In genomic region chr1:43367026-43367903, GRCh38 we compare ENCODE assay signal across 9 cellular contexts. TPM values are rescaled to one million over a fixed set of nuclear protein-coding genes. Genes with fewer than 3 reads are reported as not detected.
A peak's percentile ranks its signal among the peaks of the same experiment; 100 is the strongest.
DNase-seq lines count a peak whose midpoint lies in the region; ATAC-seq and TF ChIP-seq lines count a peak whose summit lies in the region.
"Had no signal": no experiment of that assay in that cellular context is flagged by ENCODE, and none has a peak within 500 bp of the region (broad histone marks: within the 10 kb centered on the region; RNA-seq: fewer than 3 reads in every experiment).

No MANE protein-coding gene starts in this region.

- no peaks in the 10 kb centered on the region for H3K9me3 Mint-ChIP-seq in activated naive CD8-positive, alpha-beta T cell treated with anti-CD3 and anti-CD28 coated beads, Interleukin-2, amount 50 U/mL, for 24 hours

- DNase-seq in NCI-H1105 treated with DMSO at 0.1 percent for 48 hours (lab: John Stamatoyannopoulos, UW): peak; percentile 32
- no peak for DNase-seq in NCI-H1105 (lab: John Stamatoyannopoulos, UW)
- DNase-seq in PC-3: peak; percentile 75
- peak; percentile 37 for DNase-seq in activated naive CD8-positive, alpha-beta T cell treated with anti-CD3 and anti-CD28 coated beads, Interleukin-2, amount 50 U/mL, for 24 hours
- DNase-seq in hippocampal formation (lab: John Stamatoyannopoulos, UW): peak; percentile 22 to 71
- DNase-seq in NCI-H1048 (lab: John Stamatoyannopoulos, UW): no peak

- peak overlapping the region; percentile 100 for H3K4me3 Mint-ChIP-seq in activated naive CD8-positive, alpha-beta T cell treated with anti-CD3 and anti-CD28 coated beads, Interleukin-2, amount 50 U/mL, for 24 hours

- H3K27ac ChIP-seq in PC-3 (ENCODE audit: low read length): peak overlapping the region; percentile 88

- peak; percentile 45 for ATAC-seq in HG02852 (IDR thresholded peaks at IDR 0.05; ENCODE audit: unreplicated experiment)
- ATAC-seq in PC-3: peak; percentile 70
- peak; percentile 57 for ATAC-seq in activated naive CD8-positive, alpha-beta T cell treated with anti-CD3 and anti-CD28 coated beads, Interleukin-2, amount 50 U/mL, for 24 hours

- intact Hi-C loops in PC-3 (cut with micrococcal nuclease): no loop called here

- H4K20me1 ChIP-seq in PC-3 (ENCODE audit: low read length): no peaks in the 10 kb centered on the region

- peaks cover 46% of the 10 kb centered on the region for H3K4me1 ChIP-seq in PC-3 (ENCODE audit: insufficient read depth, low read length)
- H3K4me1 ChIP-seq in skeletal muscle satellite cell (ENCODE audit: control insufficient read depth, insufficient read depth, low read length): peaks cover 28% of the 10 kb centered on the region

- no peaks in the 10 kb centered on the region for H3K9me2 ChIP-seq in PC-3 (replicated peaks; ENCODE audit: low read length)

- TSS peak; percentile 53 for BruUV-seq in PC-3 (replicated peaks; lab: Mats Ljungman, UMichigan)

- peaks cover 41% of the 10 kb centered on the region for H3K36me3 Mint-ChIP-seq in activated naive CD8-positive, alpha-beta T cell treated with anti-CD3 and anti-CD28 coated beads, Interleukin-2, amount 50 U/mL, for 24 hours (ENCODE audit: low read depth)

- POLR2A ChIA-PET in PC-3 (lab: Charles Lee; ENCODE audit: unreplicated experiment): interaction anchor here (0.5 to 0.7 kb wide), 3 partner anchors 16 to 1433 kb away, joined by 4 read pairs; partner anchors contain the start of gene PLK3

- peaks cover 42% of the 10 kb centered on the region for H3K4me1 Mint-ChIP-seq in activated naive CD8-positive, alpha-beta T cell treated with anti-CD3 and anti-CD28 coated beads, Interleukin-2, amount 50 U/mL, for 24 hours

- H2AFZ ChIP-seq in PC-3 (ENCODE audit: low read length): peak overlapping the region; percentile 65

- H3K4me2 ChIP-seq in PC-3 (ENCODE audit: low read length) (peak overlapping the region; percentile 97), skeletal muscle satellite cell (ENCODE audit: low read length) (peak overlapping the region; percentile 84)

- no peaks in the 10 kb centered on the region for H3K27me3 Mint-ChIP-seq in activated naive CD8-positive, alpha-beta T cell treated with anti-CD3 and anti-CD28 coated beads, Interleukin-2, amount 50 U/mL, for 24 hours

- H3K79me2 ChIP-seq in PC-3 (ENCODE audit: low read length): peaks cover 58% of the 10 kb centered on the region

- H3K9ac ChIP-seq in PC-3 (ENCODE audit: low read length): peak overlapping the region; percentile 91
- peak overlapping the region; percentile 94 for H3K9ac ChIP-seq in skeletal muscle satellite cell (ENCODE audit: low read depth, low read length)

- no peaks in the 10 kb centered on the region for H3K9me3 ChIP-seq in PC-3 (ENCODE audit: low read length)
- no peaks in the 10 kb centered on the region for H3K9me3 ChIP-seq in skeletal muscle satellite cell (replicated peaks; ENCODE audit: low read length)

- H3K4me3 ChIP-seq in PC-3 (ENCODE audit: low read length) (peak overlapping the region; percentile 86), skeletal muscle satellite cell (ENCODE audit: low read length) (peak overlapping the region; percentile 88)

- peak overlapping the region; percentile 88 for H3K27ac Mint-ChIP-seq in activated naive CD8-positive, alpha-beta T cell treated with anti-CD3 and anti-CD28 coated beads, Interleukin-2, amount 50 U/mL, for 24 hours

- H3K36me3 ChIP-seq in PC-3 (ENCODE audit: low read depth, low read length): peaks cover 21% of the 10 kb centered on the region; the same call in 1 of the 2 replicates
- H3K36me3 ChIP-seq in skeletal muscle satellite cell (ENCODE audit: insufficient read depth, low read length): peaks cover 29% of the 10 kb centered on the region

- no peak for TF ChIP-seq CTCF in PC-3 (conservative IDR thresholded peaks at IDR 0.05; ENCODE audit: low read depth, low read length)

- H3K27me3 ChIP-seq in PC-3 (ENCODE audit: low read length) (no peaks in the 10 kb centered on the region), skeletal muscle satellite cell (ENCODE audit: control insufficient read depth, insufficient read depth, low read length) (no peaks in the 10 kb centered on the region)

- H3F3A ChIP-seq in PC-3 (ENCODE audit: low read length, unreplicated experiment): peaks cover 13% of the 10 kb centered on the region

- CTCF ChIA-PET in PC-3 (lab: Charles Lee): interaction anchor here (1.0 to 1.5 kb wide), 2 partner anchors 47 to 140 kb away, joined by 3 to 4 read pairs; no protein-coding TSS in a partner anchor

RNA-seq across cellular contexts. Expression of gene ELOVL1, which starts 0.5 kb away (rescaled TPM):
- total RNA-seq in PC-3 (2014; rRNA removed): 89.5 and 128 TPM in 2 replicates
- total RNA-seq in skeletal muscle satellite cell (2012; rRNA removed): 44.9 and 69.9 TPM in 2 replicates

RNA-seq across cellular contexts. Expression of gene CDC20, which starts 8.5 kb away (rescaled TPM):
- total RNA-seq in PC-3 (2014; rRNA removed): 312 and 349 TPM in 2 replicates
- total RNA-seq in skeletal muscle satellite cell (2012; rRNA removed): 61.3 and 82.3 TPM in 2 replicates

RNA-seq across cellular contexts. Expression of gene MED8, which starts 22.3 kb away (rescaled TPM):
- 35.5 and 41.8 TPM in 2 replicates for total RNA-seq in PC-3 (2014; rRNA removed)
- total RNA-seq in skeletal muscle satellite cell (2012; rRNA removed): 56.3 and 59.2 TPM in 2 replicates

RNA-seq across cellular contexts. Expression of gene SZT2, which starts 22.4 kb away (rescaled TPM):
- total RNA-seq in PC-3 (2014; rRNA removed): 22.2 and 31.3 TPM in 2 replicates
- total RNA-seq in skeletal muscle satellite cell (2012; rRNA removed): 23.6 and 26.6 TPM in 2 replicates

RNA-seq across cellular contexts. Expression of gene MPL, which starts 29.6 kb away (rescaled TPM):
- total RNA-seq in PC-3 (2014; rRNA removed): 0.35 TPM in 1 of 2 replicates, not detected in the other
- total RNA-seq in skeletal muscle satellite cell (2012; rRNA removed): not detected in 2 replicates
- total RNA-seq: glomerular endothelial cell had no signal

Comparison
In these comparisons a context has a peak if more than half of its experiments do, and no peak if none do; other contexts are left out.
1. DNase-seq: peak in NCI-H1105 treated with DMSO at 0.1 percent for 48 hours (single experiment), PC-3 (single experiment), activated naive CD8-positive, alpha-beta T cell treated with anti-CD3 and anti-CD28 coated beads, Interleukin-2, amount 50 U/mL, for 24 hours (single experiment) and hippocampal formation (2 of 2); none in NCI-H1105 (single experiment) and NCI-H1048 (single experiment).
2. Peak in every context shown above with its lines, with median percentiles within 50 percentile points of each other: ATAC-seq.